ENCODE assay signal across 18 cellular contexts in the genomic region with DNA sequence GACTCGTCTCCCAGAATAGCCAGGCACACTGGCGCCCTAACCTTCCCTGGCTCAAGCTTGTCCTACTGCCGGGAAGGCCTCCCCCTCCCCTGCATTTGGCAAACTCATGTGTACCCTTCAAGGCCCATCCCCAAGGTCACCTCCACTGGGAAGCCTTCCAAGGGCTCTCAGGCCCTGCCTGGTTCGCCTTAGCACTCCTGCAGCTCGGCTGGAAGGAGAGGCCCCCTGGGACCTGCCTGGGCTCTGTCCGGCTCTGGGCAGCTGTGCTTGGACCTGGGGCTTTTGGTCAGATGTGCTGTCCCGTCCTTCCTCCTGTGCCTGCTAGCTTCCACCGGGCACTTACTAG. TPM values are rescaled to one million over a fixed set of nuclear protein-coding genes. Genes with fewer than 3 reads are reported as not detected.
"Had no signal": no experiment of that assay in that cellular context is flagged by ENCODE, and none has a peak within 500 bp of the region (broad histone marks: within the 10 kb centered on the region; RNA-seq: fewer than 3 reads in every experiment).

No MANE protein-coding gene starts in this region.

- H3K4me3 Mint-ChIP-seq: activated naive CD8-positive, alpha-beta T cell treated with anti-CD3 and anti-CD28 coated beads for 36 hours; memory B cell; stimulated activated effector memory CD8-positive, alpha-beta T cell treated with anti-CD3 and anti-CD28 coated beads, Interleukin-12 subunit alpha, Interleukin-12 subunit beta, amount 100 ng/mL, for 72 hours had no signal

- H3K4me3 ChIP-seq: esophagus squamous epithelium, tibial artery, vagina had no signal

- H3K27ac ChIP-seq: esophagus squamous epithelium, tibial artery, vagina had no signal

- H3K36me3 ChIP-seq: esophagus squamous epithelium, tibial artery, vagina had no signal

- ATAC-seq: activated CD4-positive, CD25-positive, alpha-beta regulatory T cell treated with anti-CD3 and anti-CD28 coated beads, Interleukin-2, amount 50 U/mL, for 24 hours; left colon; right cardiac atrium; stimulated activated effector memory CD8-positive, alpha-beta T cell treated with anti-CD3 and anti-CD28 coated beads, Interleukin-12 subunit alpha, Interleukin-12 subunit beta, amount 100 ng/mL, for 72 hours had no signal

- H3K9me3 Mint-ChIP-seq: activated naive CD8-positive, alpha-beta T cell treated with anti-CD3 and anti-CD28 coated beads for 36 hours; stimulated activated effector memory CD8-positive, alpha-beta T cell treated with anti-CD3 and anti-CD28 coated beads, Interleukin-12 subunit alpha, Interleukin-12 subunit beta, amount 100 ng/mL, for 72 hours had no signal

- H3K27me3 ChIP-seq: vagina had no signal

- H3K9me3 ChIP-seq: esophagus squamous epithelium, tibial artery, vagina had no signal

- DNase-seq: activated CD4-positive, alpha-beta T cell treated with anti-CD3 and anti-CD28 coated beads, Interleukin-2, amount 50 U/mL, for 4 hours; activated gamma-delta T cell; activated naive CD8-positive, alpha-beta T cell treated with anti-CD3 and anti-CD28 coated beads for 36 hours; activated T-cell treated with anti-CD3 and anti-CD28 coated beads, Interleukin-2, amount 50 U/mL, for 1 hour; anterior cingulate cortex; esophagus squamous epithelium; foreskin fibroblast; left colon; small intestine; tibial artery had no signal

- H3K27ac Mint-ChIP-seq: activated naive CD8-positive, alpha-beta T cell treated with anti-CD3 and anti-CD28 coated beads for 36 hours; memory B cell; stimulated activated effector memory CD8-positive, alpha-beta T cell treated with anti-CD3 and anti-CD28 coated beads, Interleukin-12 subunit alpha, Interleukin-12 subunit beta, amount 100 ng/mL, for 72 hours had no signal

- H3K4me1 Mint-ChIP-seq: activated naive CD8-positive, alpha-beta T cell treated with anti-CD3 and anti-CD28 coated beads for 36 hours; stimulated activated effector memory CD8-positive, alpha-beta T cell treated with anti-CD3 and anti-CD28 coated beads, Interleukin-12 subunit alpha, Interleukin-12 subunit beta, amount 100 ng/mL, for 72 hours had no signal

- H3K36me3 Mint-ChIP-seq: activated naive CD8-positive, alpha-beta T cell treated with anti-CD3 and anti-CD28 coated beads for 36 hours; stimulated activated effector memory CD8-positive, alpha-beta T cell treated with anti-CD3 and anti-CD28 coated beads, Interleukin-12 subunit alpha, Interleukin-12 subunit beta, amount 100 ng/mL, for 72 hours had no signal

RNA-seq across cellular contexts. Expression of gene DLK1, which starts 15.6 kb away (rescaled TPM):
- total RNA-seq: activated naive CD8-positive, alpha-beta T cell treated with anti-CD3 and anti-CD28 coated beads for 36 hours; bronchial epithelial cell; esophagus squamous epithelium; left colon; posterior vena cava; right cardiac atrium; T-helper 2 cell treated with Interferon-gamma antibody and Interleukin-4, amounts not matched to agents 100 ng/mL and 5 ng/mL, for 36 hours had no signal
